ENCODE assay signal across 2 cellular contexts in genomic region chr16:12664334-12664733, GRCh38.
A peak's percentile ranks its signal among the peaks of the same experiment; 100 is the strongest.
TF ChIP-seq lines count a peak whose summit lies in the region.

No MANE protein-coding gene starts in this region.

TF ChIP-seq in liver, 16 proteins besides CTCF, POLR2A, EP300 and RAD21 (continued from another document):
- TF ChIP-seq, protein P1, sequence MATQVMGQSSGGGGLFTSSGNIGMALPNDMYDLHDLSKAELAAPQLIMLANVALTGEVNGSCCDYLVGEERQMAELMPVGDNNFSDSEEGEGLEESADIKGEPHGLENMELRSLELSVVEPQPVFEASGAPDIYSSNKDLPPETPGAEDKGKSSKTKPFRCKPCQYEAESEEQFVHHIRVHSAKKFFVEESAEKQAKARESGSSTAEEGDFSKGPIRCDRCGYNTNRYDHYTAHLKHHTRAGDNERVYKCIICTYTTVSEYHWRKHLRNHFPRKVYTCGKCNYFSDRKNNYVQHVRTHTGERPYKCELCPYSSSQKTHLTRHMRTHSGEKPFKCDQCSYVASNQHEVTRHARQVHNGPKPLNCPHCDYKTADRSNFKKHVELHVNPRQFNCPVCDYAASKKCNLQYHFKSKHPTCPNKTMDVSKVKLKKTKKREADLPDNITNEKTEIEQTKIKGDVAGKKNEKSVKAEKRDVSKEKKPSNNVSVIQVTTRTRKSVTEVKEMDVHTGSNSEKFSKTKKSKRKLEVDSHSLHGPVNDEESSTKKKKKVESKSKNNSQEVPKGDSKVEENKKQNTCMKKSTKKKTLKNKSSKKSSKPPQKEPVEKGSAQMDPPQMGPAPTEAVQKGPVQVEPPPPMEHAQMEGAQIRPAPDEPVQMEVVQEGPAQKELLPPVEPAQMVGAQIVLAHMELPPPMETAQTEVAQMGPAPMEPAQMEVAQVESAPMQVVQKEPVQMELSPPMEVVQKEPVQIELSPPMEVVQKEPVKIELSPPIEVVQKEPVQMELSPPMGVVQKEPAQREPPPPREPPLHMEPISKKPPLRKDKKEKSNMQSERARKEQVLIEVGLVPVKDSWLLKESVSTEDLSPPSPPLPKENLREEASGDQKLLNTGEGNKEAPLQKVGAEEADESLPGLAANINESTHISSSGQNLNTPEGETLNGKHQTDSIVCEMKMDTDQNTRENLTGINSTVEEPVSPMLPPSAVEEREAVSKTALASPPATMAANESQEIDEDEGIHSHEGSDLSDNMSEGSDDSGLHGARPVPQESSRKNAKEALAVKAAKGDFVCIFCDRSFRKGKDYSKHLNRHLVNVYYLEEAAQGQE (IDR thresholded peaks at IDR 0.05), result peak; percentile 31

TF ChIP-seq in HepG2, 621 proteins besides CTCF, POLR2A, EP300 and RAD21 (continued from another document):
- TF ChIP-seq, protein P2, sequence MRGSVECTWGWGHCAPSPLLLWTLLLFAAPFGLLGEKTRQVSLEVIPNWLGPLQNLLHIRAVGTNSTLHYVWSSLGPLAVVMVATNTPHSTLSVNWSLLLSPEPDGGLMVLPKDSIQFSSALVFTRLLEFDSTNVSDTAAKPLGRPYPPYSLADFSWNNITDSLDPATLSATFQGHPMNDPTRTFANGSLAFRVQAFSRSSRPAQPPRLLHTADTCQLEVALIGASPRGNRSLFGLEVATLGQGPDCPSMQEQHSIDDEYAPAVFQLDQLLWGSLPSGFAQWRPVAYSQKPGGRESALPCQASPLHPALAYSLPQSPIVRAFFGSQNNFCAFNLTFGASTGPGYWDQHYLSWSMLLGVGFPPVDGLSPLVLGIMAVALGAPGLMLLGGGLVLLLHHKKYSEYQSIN (CRISPR knock-in tag; IDR thresholded peaks at IDR 0.05; ENCODE audit: borderline replicate concordance), result no peak
- TF ChIP-seq TEAD3 (CRISPR knock-in tag; optimal IDR thresholded peaks at IDR 0.05; ENCODE audit: borderline replicate concordance), result no peak
